Comparison of ENCODE assay signal across 8 cellular contexts in the genomic region with DNA sequence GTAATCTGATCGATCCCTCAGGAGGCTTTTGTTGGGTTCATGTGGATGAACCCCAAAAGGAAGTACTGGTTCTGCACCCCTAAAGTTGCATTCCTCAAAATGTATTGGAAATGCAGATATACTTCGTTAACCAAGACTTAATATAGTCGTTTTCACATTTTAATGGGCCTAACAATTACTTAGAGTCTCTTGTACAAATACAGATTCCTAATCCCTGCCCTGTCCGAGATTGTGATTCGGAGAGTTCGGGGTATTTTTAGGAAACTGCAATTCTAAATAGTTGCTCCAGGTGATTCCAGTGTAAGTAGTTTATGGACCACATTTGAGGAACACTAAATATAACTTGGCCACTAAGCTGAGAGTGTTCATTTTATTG. TPM values are rescaled to one million over a fixed set of nuclear protein-coding genes. Genes with fewer than 3 reads are reported as not detected.
DNase-seq lines count a peak whose midpoint lies in the region; ATAC-seq, FAIRE-seq and TF ChIP-seq lines count a peak whose summit lies in the region.

No MANE protein-coding gene starts in this region.

- ATAC-seq in GM19324 (IDR thresholded peaks at IDR 0.05; ENCODE audit: low FRiP score, unreplicated experiment) (no peak), GM18861 (IDR thresholded peaks at IDR 0.05; ENCODE audit: unreplicated experiment) (no peak), GM21367 (IDR thresholded peaks at IDR 0.05; ENCODE audit: unreplicated experiment) (no peak)

- peak overlapping the region; percentile 78 for H3K27ac ChIP-seq in SJCRH30

- DNase-seq in GM19239 (ENCODE audit: insufficient read length, low spot score) = no peak
- no peak for DNase-seq in SJCRH30
- DNase-seq in fibroblast of the aortic adventitia (ENCODE audit: low read depth) = no peak
- DNase-seq in skeletal muscle cell (ENCODE audit: low read depth) = no peak
- DNase-seq in activated CD4-positive, CD25-positive, alpha-beta regulatory T cell (lab: John Stamatoyannopoulos, UW) = no peak

- H3K9me3 ChIP-seq in SJCRH30 (replicated peaks) = no peaks in the 10 kb centered on the region

- TF ChIP-seq CTCF in fibroblast of the aortic adventitia (IDR thresholded peaks at IDR 0.05; ENCODE audit: insufficient read depth, low read length) = no peak

- peaks cover 10% of the 10 kb centered on the region for H3K36me3 ChIP-seq in SJCRH30

- peak; percentile 39 for FAIRE-seq in GM19239 (lab: Jason Lieb, UNC)

- peak overlapping the region; percentile 94 for H3K4me3 ChIP-seq in SJCRH30
- peak overlapping the region; percentile 97 for H3K4me3 ChIP-seq in fibroblast of the aortic adventitia (ENCODE audit: low read depth, low read length)
- H3K4me3 ChIP-seq in skeletal muscle cell (ENCODE audit: low read depth, low read length) = peak overlapping the region; percentile 99

- H3K27me3 ChIP-seq in SJCRH30 = no peaks in the 10 kb centered on the region

- H3K4me1 ChIP-seq in SJCRH30 = no peaks in the 10 kb centered on the region

RNA-seq across cellular contexts. Expression of a gene that starts 0.8 kb away (rescaled TPM):
- total RNA-seq in SJCRH30 (2014; rRNA removed; shearing (Covaris generic)) = 24.4 and 29.7 TPM in 2 replicates
- total RNA-seq in fibroblast of the aortic adventitia (ENCODE audit: low replicate concordance) = 31.8 and 71.7 TPM in 2 replicates
